ENCODE assay signal across 16 cellular contexts in the genomic region with DNA sequence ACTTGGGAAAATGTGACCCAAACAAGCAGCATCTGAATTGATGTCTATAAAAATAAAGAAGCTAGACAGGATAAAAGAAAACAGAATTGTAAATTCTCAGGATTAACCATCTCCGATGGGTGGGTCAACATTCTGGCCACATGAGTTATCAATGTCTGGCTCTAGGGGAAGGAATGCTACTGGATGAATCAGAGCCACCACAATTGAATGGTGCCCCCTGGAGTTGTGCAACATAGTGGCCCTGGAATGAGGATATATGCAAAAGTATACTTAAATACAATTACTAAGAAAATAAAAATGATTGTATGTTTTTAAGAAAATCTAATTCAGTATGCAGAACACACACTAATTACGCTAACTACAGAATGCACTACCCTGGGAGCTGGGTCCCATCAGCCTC.
A peak's percentile ranks its signal among the peaks of the same experiment; 100 is the strongest.
DNase-seq lines count a peak whose midpoint lies in the region; ATAC-seq and TF ChIP-seq lines count a peak whose summit lies in the region.
"Had no signal": no experiment of that assay in that cellular context is flagged by ENCODE, and none has a peak within 500 bp of the region (broad histone marks: within the 10 kb centered on the region; RNA-seq: fewer than 3 reads in every experiment).

No MANE protein-coding gene starts in this region.

- peaks cover 42% of the 10 kb centered on the region for H3K36me3 Mint-ChIP-seq in natural killer cell
- H3K36me3 Mint-ChIP-seq in nephron progenitor cell (ENCODE audit: low read depth): peaks cover 4% of the 10 kb centered on the region
- H3K36me3 Mint-ChIP-seq: WTC11 had no signal

- H3K27me3 Mint-ChIP-seq in natural killer cell (ENCODE audit: low read depth in 2 of 2) (no peaks in the 10 kb centered on the region), nephron progenitor cell (ENCODE audit: low read depth, poor library complexity) (no peaks in the 10 kb centered on the region)
- H3K27me3 Mint-ChIP-seq: CD4-positive, CD25-positive, alpha-beta regulatory T cell had no signal

- peak overlapping the region; percentile 90 to 91 for H3K27ac Mint-ChIP-seq in natural killer cell
- no peak overlapping the region for H3K27ac Mint-ChIP-seq in nephron progenitor cell
- H3K27ac Mint-ChIP-seq: CD4-positive, CD25-positive, alpha-beta regulatory T cell; WTC11 had no signal

- TF ChIP-seq CTCF in AG09319 (IDR thresholded peaks at IDR 0.05; ENCODE audit: low read depth, low read length) (peak; percentile 30), natural killer cell (IDR thresholded peaks at IDR 0.05) (no peak), nephron progenitor cell (IDR thresholded peaks at IDR 0.05) (no peak)

- H3K4me3 Mint-ChIP-seq in natural killer cell (no peak overlapping the region), nephron progenitor cell (no peak overlapping the region)
- H3K4me3 Mint-ChIP-seq: CD4-positive, CD25-positive, alpha-beta regulatory T cell; WTC11 had no signal

- intact Hi-C loops in natural killer cell (cut with micrococcal nuclease): no loop called here

- H3K4me1 Mint-ChIP-seq in natural killer cell (peaks cover 71 to 74% of the 10 kb centered on the region in 2 donors), nephron progenitor cell (peaks cover 10% of the 10 kb centered on the region)

- no peak for ATAC-seq in natural killer cell

- no peaks in the 10 kb centered on the region for H3K9me3 Mint-ChIP-seq in natural killer cell
- H3K9me3 Mint-ChIP-seq in nephron progenitor cell: no peaks in the 10 kb centered on the region
- H3K9me3 Mint-ChIP-seq: CD4-positive, CD25-positive, alpha-beta regulatory T cell; WTC11 had no signal

- DNase-seq in AG09319 (ENCODE audit: extremely low read depth, low read depth) (no peak), HS-5 (ENCODE audit: low read depth) (peak; percentile 85), dedifferentiated amniotic fluid mesenchymal stem cell (ENCODE audit: extremely low spot score) (peak; percentile 30), natural killer cell (no peak), nephron progenitor cell (no peak), NCI-H69 (lab: John Stamatoyannopoulos, UW) (no peak), epidermal melanocyte (ENCODE audit: insufficient read length, low spot score) (no peak)
- DNase-seq in central memory CD4-positive, alpha-beta T cell: no peak
- DNase-seq: CD4-positive, CD25-positive, alpha-beta regulatory T cell; erythroblast; kidney; NCI-H1105; NCI-H510A; occipital lobe; SJCRH30 had no signal

Comparison
In these comparisons a context has a peak if more than half of its experiments do, and no peak if none do; other contexts are left out.
1. DNase-seq: peak in HS-5 (single experiment) and dedifferentiated amniotic fluid mesenchymal stem cell (single experiment); none in AG09319 (single experiment), natural killer cell (single experiment), central memory CD4-positive, alpha-beta T cell (single experiment), nephron progenitor cell (single experiment), NCI-H69 (single experiment) and epidermal melanocyte (single experiment).